Comparison of ENCODE assay signal across 8 cellular contexts in genomic region chr7:121395494-121395960, GRCh38. TPM values are rescaled to one million over a fixed set of nuclear protein-coding genes. Genes with fewer than 3 reads are reported as not detected.
DNase-seq lines count a peak whose midpoint lies in the region; ATAC-seq and TF ChIP-seq lines count a peak whose summit lies in the region.

No MANE protein-coding gene starts in this region.

- H3K9me3 Mint-ChIP-seq in memory B cell: peaks cover 3% of the 10 kb centered on the region

- H3K27me3 ChIP-seq in colonic mucosa: no peaks in the 10 kb centered on the region

- peak overlapping the region; percentile 90 for H3K4me3 Mint-ChIP-seq in memory B cell

- peak overlapping the region; percentile 83 for H3K4me3 ChIP-seq in colonic mucosa

- H3K36me3 Mint-ChIP-seq in memory B cell: peaks cover 17% of the 10 kb centered on the region

- no peaks in the 10 kb centered on the region for H3K9me3 ChIP-seq in colonic mucosa

- intact Hi-C loops in colonic mucosa (cut with DNase I): no loop called here

- no peaks in the 10 kb centered on the region for H3K4me1 ChIP-seq in colonic mucosa

- no peaks in the 10 kb centered on the region for H3K36me3 ChIP-seq in colonic mucosa

- peak overlapping the region; percentile 60 to 85 for H3K9ac ChIP-seq in colonic mucosa (ENCODE audit: low read depth in 2 of 2, low read length in 2 of 2)

- H3K27ac Mint-ChIP-seq in memory B cell: peak overlapping the region; percentile 97

- ATAC-seq in GM21423 (IDR thresholded peaks at IDR 0.05; ENCODE audit: unreplicated experiment): peak; percentile 35
- ATAC-seq in memory B cell (ENCODE audit: low read depth): peak; percentile 68

- no peak for TF ChIP-seq CTCF in VCaP (conservative IDR thresholded peaks at IDR 0.05)
- no peak for TF ChIP-seq CTCF in colonic mucosa (IDR thresholded peaks at IDR 0.05)

- peak; percentile 78 for DNase-seq in Daoy (ENCODE audit: low read depth)
- DNase-seq in HT1080 (ENCODE audit: low read depth): peak; percentile 48
- DNase-seq in colonic mucosa: peak; percentile 51
- DNase-seq in memory B cell (ENCODE audit: low spot score in 2 of 2): peak; percentile 72 to 75
- peak; percentile 1 to 38 for DNase-seq in stimulated activated CD8-positive, alpha-beta memory T cell treated with anti-CD3 and anti-CD28 coated beads, Interleukin-4, amount 100 ng/mL, for 4 hours (ENCODE audit: low read depth in 2 of 2, low spot score in 1 of 2)
- DNase-seq in kidney glomerular epithelial cell (lab: John Stamatoyannopoulos, UW): no peak

- H3K27me3 Mint-ChIP-seq in memory B cell: no peaks in the 10 kb centered on the region

- peak overlapping the region; percentile 85 for H3K27ac ChIP-seq in VCaP
- H3K27ac ChIP-seq in colonic mucosa: peak overlapping the region; percentile 78

- H3K4me1 Mint-ChIP-seq in memory B cell: peaks cover 21% of the 10 kb centered on the region

RNA-seq across cellular contexts. Expression of gene FAM3C, which starts 0.6 kb away (rescaled TPM):
- 61.7 and 86.6 TPM in 2 replicates for total RNA-seq in Daoy (2014; rRNA removed; shearing (Covaris generic))
- total RNA-seq in HT1080 (2014; rRNA removed; shearing (Covaris generic)): 63.2 and 83.5 TPM in 2 replicates
- polyA plus RNA-seq in HT1080 (2015; cell fraction: cytosol; rRNA removed): 127 and 138 TPM in 2 replicates
- 60.4 and 63.7 TPM in 2 replicates for polyA plus RNA-seq in HT1080 (2015; cell fraction: nucleus; rRNA removed)
- 10 to 100 TPM; 46.3 to 57.7 TPM for total RNA-seq in colonic mucosa
